ENCODE assay signal across 8 cellular contexts in the genomic region with DNA sequence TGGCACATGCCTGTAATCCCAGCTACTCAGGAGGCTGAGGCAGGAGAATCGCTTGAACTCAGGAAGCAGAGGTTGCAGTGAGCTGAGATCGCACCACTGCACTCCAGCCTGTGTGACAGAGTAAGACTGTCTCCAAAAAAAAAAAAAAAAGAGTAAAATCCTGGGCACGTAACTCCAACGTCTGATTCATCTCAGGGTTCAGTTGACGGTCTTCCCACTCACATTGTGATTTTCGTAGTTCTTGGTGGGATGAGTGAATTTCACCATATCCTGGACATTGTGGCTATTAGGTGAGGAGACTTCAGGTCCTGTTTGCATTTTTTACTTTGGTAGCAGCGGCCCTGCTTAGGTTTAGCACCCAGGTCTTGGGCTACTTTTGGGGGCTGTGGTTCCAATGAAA.
DNase-seq lines count a peak whose midpoint lies in the region; TF ChIP-seq lines count a peak whose summit lies in the region.
"Not testable (repeated sequence)": the region's sequence is repeated elsewhere in the genome, so short reads cannot be mapped to it uniquely, and the experiment has no call there.

No MANE protein-coding gene starts in this region.

- H3K27ac ChIP-seq in AG04450 (ENCODE audit: low read depth, low read length) = peak overlapping the region; percentile 1

- H3K9me3 Mint-ChIP-seq in nephron = not testable (repeated sequence)

- H3K36me3 Mint-ChIP-seq in nephron (ENCODE audit: low read depth) = not testable (repeated sequence)

- H3K27ac Mint-ChIP-seq in nephron = peak overlapping the region; percentile 63 to 76 (median 69)

- TF ChIP-seq CTCF in AG04450 (IDR thresholded peaks at IDR 0.05; ENCODE audit: low read depth, low read length); fibroblast of villous mesenchyme (IDR thresholded peaks at IDR 0.05; ENCODE audit: insufficient read depth, low read depth, low read length); nephron (IDR thresholded peaks at IDR 0.05; ENCODE audit: unreplicated experiment in 3 of 3): not testable (repeated sequence)

- H3K36me3 ChIP-seq in MG63; skeletal muscle satellite cell (ENCODE audit: insufficient read depth, low read length): not testable (repeated sequence)

- H3K4me1 ChIP-seq in skeletal muscle satellite cell (ENCODE audit: control insufficient read depth, insufficient read depth, low read length) = peaks cover 32% of the 10 kb centered on the region

- H3K9ac ChIP-seq in skeletal muscle satellite cell (ENCODE audit: low read depth, low read length) = not testable (repeated sequence)

- peak overlapping the region; percentile 36 for H3K4me2 ChIP-seq in skeletal muscle satellite cell (ENCODE audit: low read length)

- H3K4me3 Mint-ChIP-seq in nephron = not testable (repeated sequence)

- H3K4me1 Mint-ChIP-seq in nephron = not testable (repeated sequence)

- not testable (repeated sequence) for H3K4me3 ChIP-seq in AG04450 (ENCODE audit: low read depth, low read length); MG63; fibroblast of villous mesenchyme (ENCODE audit: low read depth, low read length); skeletal muscle satellite cell (ENCODE audit: low read length)

- H3K27me3 Mint-ChIP-seq in nephron (ENCODE audit: low read depth) = not testable (repeated sequence)

- not testable (repeated sequence) for DNase-seq in AG04450 (ENCODE audit: low read depth, low spot score)
- DNase-seq in ELR (ENCODE audit: low read depth) (peak; percentile 37), MG63 (peak; percentile 31), amniotic epithelial cell (ENCODE audit: low read depth) (peak; percentile 75), dedifferentiated amniotic fluid mesenchymal stem cell (ENCODE audit: extremely low spot score) (peak; percentile 19), fibroblast of villous mesenchyme (ENCODE audit: low read depth) (peak; percentile 41)

- not testable (repeated sequence) for H3K27me3 ChIP-seq in AG04450 (ENCODE audit: control insufficient read depth, insufficient read depth, low read length); MG63; skeletal muscle satellite cell (ENCODE audit: control insufficient read depth, insufficient read depth, low read length)

- POLR2A ChIA-PET in AG04450 (lab: Yijun Ruan, JAX) = interaction anchor here (0.7 to 1.9 kb wide), 2 partner anchors 19 to 28 kb away, joined by 3 to 10 read pairs; no protein-coding TSS in a partner anchor

- H3K9me3 ChIP-seq in AG04450 (ENCODE audit: control insufficient read depth, insufficient read depth, low read length); MG63; skeletal muscle satellite cell (replicated peaks; ENCODE audit: low read length): not testable (repeated sequence)

- CTCF ChIA-PET in AG04450 (lab: Charles Lee) = interaction anchor here (0.7 kb wide), 1 partner anchor 176 kb away, joined by 7 read pairs; no protein-coding TSS in a partner anchor
